1 cellular context compared by ENCODE assay signal in the genomic region with DNA sequence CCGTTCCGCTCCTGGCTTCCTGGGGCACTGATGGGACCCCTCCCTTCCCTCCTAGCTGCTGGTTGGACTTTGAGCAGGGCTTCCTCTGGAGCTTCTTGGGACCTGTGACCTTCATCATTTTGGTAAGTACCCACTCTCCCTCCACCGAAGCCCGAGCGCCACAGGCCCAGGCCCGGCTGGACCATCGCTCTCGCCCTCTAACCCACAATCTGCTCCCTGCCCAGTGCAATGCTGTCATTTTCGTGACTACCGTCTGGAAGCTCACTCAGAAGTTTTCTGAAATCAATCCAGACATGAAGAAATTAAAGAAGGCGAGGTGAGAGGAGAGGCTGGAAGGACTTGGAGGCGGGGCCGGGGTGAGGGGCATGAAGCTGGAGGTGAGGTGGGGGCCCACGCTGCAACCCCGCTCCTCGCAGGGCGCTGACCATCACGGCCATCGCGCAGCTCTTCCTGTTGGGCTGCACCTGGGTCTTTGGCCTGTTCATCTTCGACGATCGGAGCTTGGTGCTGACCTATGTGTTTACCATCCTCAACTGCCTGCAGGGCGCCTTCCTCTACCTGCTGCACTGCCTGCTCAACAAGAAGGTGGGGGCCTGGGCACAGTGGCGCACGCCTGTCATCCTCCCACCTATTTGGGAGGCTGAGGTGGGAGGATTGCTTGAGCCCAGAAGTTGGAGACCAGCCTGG.
A peak's percentile ranks its signal among the peaks of the same experiment; 100 is the strongest.
TF ChIP-seq lines count a peak whose summit lies in the region.

No MANE protein-coding gene starts in this region.

TF ChIP-seq in HEK293, 187 proteins besides CTCF, POLR2A, EP300 and RAD21 (continued from another document):
- TF ChIP-seq, protein P1, sequence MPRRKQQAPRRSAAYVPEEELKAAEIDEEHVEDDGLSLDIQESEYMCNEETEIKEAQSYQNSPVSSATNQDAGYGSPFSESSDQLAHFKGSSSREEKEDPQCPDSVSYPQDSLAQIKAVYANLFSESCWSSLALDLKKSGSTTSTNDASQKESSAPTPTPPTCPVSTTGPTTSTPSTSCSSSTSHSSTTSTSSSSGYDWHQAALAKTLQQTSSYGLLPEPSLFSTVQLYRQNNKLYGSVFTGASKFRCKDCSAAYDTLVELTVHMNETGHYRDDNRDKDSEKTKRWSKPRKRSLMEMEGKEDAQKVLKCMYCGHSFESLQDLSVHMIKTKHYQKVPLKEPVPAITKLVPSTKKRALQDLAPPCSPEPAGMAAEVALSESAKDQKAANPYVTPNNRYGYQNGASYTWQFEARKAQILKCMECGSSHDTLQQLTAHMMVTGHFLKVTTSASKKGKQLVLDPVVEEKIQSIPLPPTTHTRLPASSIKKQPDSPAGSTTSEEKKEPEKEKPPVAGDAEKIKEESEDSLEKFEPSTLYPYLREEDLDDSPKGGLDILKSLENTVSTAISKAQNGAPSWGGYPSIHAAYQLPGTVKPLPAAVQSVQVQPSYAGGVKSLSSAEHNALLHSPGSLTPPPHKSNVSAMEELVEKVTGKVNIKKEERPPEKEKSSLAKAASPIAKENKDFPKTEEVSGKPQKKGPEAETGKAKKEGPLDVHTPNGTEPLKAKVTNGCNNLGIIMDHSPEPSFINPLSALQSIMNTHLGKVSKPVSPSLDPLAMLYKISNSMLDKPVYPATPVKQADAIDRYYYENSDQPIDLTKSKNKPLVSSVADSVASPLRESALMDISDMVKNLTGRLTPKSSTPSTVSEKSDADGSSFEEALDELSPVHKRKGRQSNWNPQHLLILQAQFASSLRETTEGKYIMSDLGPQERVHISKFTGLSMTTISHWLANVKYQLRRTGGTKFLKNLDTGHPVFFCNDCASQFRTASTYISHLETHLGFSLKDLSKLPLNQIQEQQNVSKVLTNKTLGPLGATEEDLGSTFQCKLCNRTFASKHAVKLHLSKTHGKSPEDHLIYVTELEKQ (tag by site-specific recombination; IDR thresholded peaks at IDR 0.05; ENCODE audit: borderline replicate concordance), result no peak
- TF ChIP-seq EGR2 (tag by site-specific recombination; IDR thresholded peaks at IDR 0.05; ENCODE audit: low read depth) (0 out of 2 replicates have a peak, but pooled peaks have one; percentile 21), ZNF174 (tag by site-specific recombination; IDR thresholded peaks at IDR 0.05) (no peak), INSM2 (tag by site-specific recombination; IDR thresholded peaks at IDR 0.05) (0 out of 2 replicates have a peak, but pooled peaks have one; percentile 12), ZNF658 (tag by site-specific recombination; IDR thresholded peaks at IDR 0.05) (no peak), ZNF548 (tag by site-specific recombination; IDR thresholded peaks at IDR 0.05) (no peak), ZFP3 (tag by site-specific recombination; IDR thresholded peaks at IDR 0.05; ENCODE audit: low read depth) (no peak), ZNF544 (tag by site-specific recombination; IDR thresholded peaks at IDR 0.05) (no peak), PBX3 (CRISPR knock-in tag; IDR thresholded peaks at IDR 0.05) (0 out of 2 replicates have a peak, but pooled peaks have one; percentile 9), ZNF2 (tag by site-specific recombination; IDR thresholded peaks at IDR 0.05) (0 out of 2 replicates have a peak, but pooled peaks have one; percentile 2), ZBTB26 (tag by site-specific recombination; optimal IDR thresholded peaks at IDR 0.05) (peak; percentile 10), ZNF146 (tag by site-specific recombination; IDR thresholded peaks at IDR 0.05) (no peak), ZNF514 (tag by site-specific recombination; IDR thresholded peaks at IDR 0.05) (no peak), ZNF132 (tag by site-specific recombination; IDR thresholded peaks at IDR 0.05; ENCODE audit: borderline replicate concordance) (no peak), HOXA7 (CRISPR knock-in tag; IDR thresholded peaks at IDR 0.05; ENCODE audit: borderline replicate concordance) (no peak), GFI1B (tag by site-specific recombination; IDR thresholded peaks at IDR 0.05) (no peak), ZSCAN30 (tag by site-specific recombination; IDR thresholded peaks at IDR 0.05) (no peak)
